Comparison of ENCODE assay signal across 25 cellular contexts in genomic region chr13:105307776-105308175, GRCh38.
A peak's percentile ranks its signal among the peaks of the same experiment; 100 is the strongest.
DNase-seq lines count a peak whose midpoint lies in the region.
"Had no signal": no experiment of that assay in that cellular context is flagged by ENCODE, and none has a peak within 500 bp of the region (broad histone marks: within the 10 kb centered on the region; RNA-seq: fewer than 3 reads in every experiment).

No MANE protein-coding gene starts in this region.

- DNase-seq in putamen (ENCODE audit: low spot score): peak; percentile 60
- no peak for DNase-seq in MG63
- DNase-seq: 8988T; ACHN; AML-193; BE2C; C1 segment of cervical spinal cord; Caco-2; Calu3; CD4-positive, alpha-beta memory T cell; CD4-positive, alpha-beta T cell; CD4-positive, CD25-positive, alpha-beta regulatory T cell; CD8-positive, alpha-beta memory T cell; CD8-positive, alpha-beta T cell; COR-L47; DMS 273 treated with DMSO at 0.1 percent for 48 hours; DMS153; DMS53; DMS79; DMS79 treated with DMSO at 0.1 percent for 48 hours; DND-41; EL had no signal

- H3K27me3 ChIP-seq in MG63: no peaks in the 10 kb centered on the region
- H3K27me3 ChIP-seq: BE2C; BLaER1; BLaER1 treated with 17β-estradiol and CSF1 and Interleukin-3, amounts not matched to agents 10 nM and 100 nM had no signal

- no peak overlapping the region for H3K4me3 ChIP-seq in MG63
- H3K4me3 ChIP-seq: A549; BLaER1; BLaER1 treated with 17β-estradiol and CSF1 and Interleukin-3, amounts not matched to agents 10 nM and 100 nM had no signal

- H3K36me3 ChIP-seq in MG63: no peaks in the 10 kb centered on the region
- H3K36me3 ChIP-seq: BE2C; BLaER1; BLaER1 treated with 17β-estradiol and CSF1 and Interleukin-3, amounts not matched to agents 10 nM and 100 nM had no signal

- H3K9me3 ChIP-seq in MG63: no peaks in the 10 kb centered on the region
- H3K9me3 ChIP-seq: A549; BE2C; BLaER1; BLaER1 treated with 17β-estradiol and CSF1 and Interleukin-3, amounts not matched to agents 10 nM and 100 nM; Caco-2 had no signal
